Comparison of ENCODE assay signal across 8 cellular contexts in the genomic region with DNA sequence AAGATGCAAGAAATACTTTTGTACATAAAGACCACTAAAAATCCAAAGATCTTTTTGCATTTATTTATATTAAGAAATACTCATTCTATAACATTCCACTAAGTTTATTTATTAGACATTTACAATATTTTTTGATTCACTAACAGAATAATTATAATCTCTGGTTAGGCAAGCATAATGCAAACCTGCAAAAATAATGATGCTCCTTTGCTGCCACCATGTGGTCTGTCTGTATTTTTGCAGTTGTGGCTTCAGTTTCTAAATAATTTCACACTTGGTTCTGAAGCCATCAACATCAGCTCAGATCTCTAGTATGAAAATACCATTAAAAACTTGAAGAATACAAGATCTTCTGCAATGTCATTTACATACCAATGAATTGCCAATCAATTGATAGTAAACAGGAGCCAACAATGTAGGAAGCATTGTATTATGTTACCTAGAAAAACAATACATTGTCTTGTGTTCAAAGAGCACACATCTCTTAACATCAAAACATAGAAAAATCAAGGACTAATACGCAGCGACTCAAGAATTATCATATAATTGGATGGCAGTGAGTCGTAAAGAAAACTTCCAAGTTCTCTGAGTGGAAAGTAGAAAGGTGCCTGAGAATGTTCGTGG. TPM values are rescaled to one million over a fixed set of nuclear protein-coding genes. Genes with fewer than 3 reads are reported as not detected.
DNase-seq lines count a peak whose midpoint lies in the region; ATAC-seq, FAIRE-seq and TF ChIP-seq lines count a peak whose summit lies in the region.

No MANE protein-coding gene starts in this region.

- no peak overlapping the region for H3K4me3 ChIP-seq in BJ (ENCODE audit: low read depth, low read length)
- no peak overlapping the region for H3K4me3 ChIP-seq in prostate gland

- H3K36me3 ChIP-seq in BJ (ENCODE audit: control insufficient read depth, insufficient read depth, low read length) (no peaks in the 10 kb centered on the region), prostate gland (no peaks in the 10 kb centered on the region)

- POLR2A ChIA-PET in BJ (lab: Charles Lee) = interaction anchor here (0.6 kb wide), 1 partner anchor 888 kb away, joined by 3 read pairs; no protein-coding TSS in a partner anchor

- CTCF ChIA-PET in BJ (lab: Yijun Ruan, JAX) = interaction anchor here (0.6 to 2.4 kb wide), 16 partner anchors 15 to 1913 kb away, joined by 3 to 8 read pairs (median 4); a partner anchor contains a TSS
- CTCF ChIA-PET in activated CD8-positive, alpha-beta memory T cell treated with anti-CD3 and anti-CD28 coated beads, Interleukin-2, amount 10 ng/mL, durations not matched to agents 7 days and 5 days (lab: Charles Lee) = interaction anchor here (0.8 to 3.0 kb wide), 4 partner anchors 269 to 1831 kb away, joined by 3 to 15 read pairs (median 4); no protein-coding TSS in a partner anchor

- intact Hi-C loops in prostate gland (cut with DNase I) = loop anchor here (2.0 to 5.0 kb wide), 4 partner anchors 295 to 885 kb away; no protein-coding TSS in a partner anchor

- no peaks in the 10 kb centered on the region for H3K27me3 Mint-ChIP-seq in activated CD8-positive, alpha-beta memory T cell treated with anti-CD3 and anti-CD28 coated beads, Interleukin-2, amount 10 ng/mL, durations not matched to agents 7 days and 5 days

- TF ChIP-seq CTCF in BJ (IDR thresholded peaks at IDR 0.05; ENCODE audit: insufficient read depth, low read depth, low read length) = peak; percentile 58
- peak; percentile 39 to 77 (median 66) for TF ChIP-seq CTCF in prostate gland (IDR thresholded peaks at IDR 0.05)

- H3K9me3 ChIP-seq in prostate gland = no peaks in the 10 kb centered on the region

- ATAC-seq in GM18511 (IDR thresholded peaks at IDR 0.05; ENCODE audit: unreplicated experiment) (peak; percentile 89), HG03025 (IDR thresholded peaks at IDR 0.05; ENCODE audit: low FRiP score, unreplicated experiment) (peak; percentile 95)
- no peak for ATAC-seq in activated CD8-positive, alpha-beta memory T cell treated with anti-CD3 and anti-CD28 coated beads, Interleukin-2, amount 10 ng/mL, durations not matched to agents 7 days and 5 days

- FAIRE-seq in frontal cortex (lab: Jason Lieb, UNC) = peak; percentile 98

- no peaks in the 10 kb centered on the region for H3K4me1 ChIP-seq in prostate gland (replicated peaks)

- no peaks in the 10 kb centered on the region for H3K9me3 Mint-ChIP-seq in activated CD8-positive, alpha-beta memory T cell treated with anti-CD3 and anti-CD28 coated beads, Interleukin-2, amount 10 ng/mL, durations not matched to agents 7 days and 5 days (ENCODE audit: low read depth)

- DNase-seq in BJ (ENCODE audit: low read depth) (no peak), NCI-H460 (ENCODE audit: extremely low read depth, low read depth) (peak; percentile 56), frontal cortex (ENCODE audit: low spot score in 2 of 2) (peak; percentile 7 to 27), prostate gland (ENCODE audit: low spot score) (no peak), UCSD-AML1 (lab: John Stamatoyannopoulos, UW; ENCODE audit: unreplicated experiment) (no peak)
- DNase-seq in activated CD8-positive, alpha-beta memory T cell treated with anti-CD3 and anti-CD28 coated beads, Interleukin-2, amount 10 ng/mL, durations not matched to agents 7 days and 5 days = peak; percentile 45

- H3K36me3 Mint-ChIP-seq in activated CD8-positive, alpha-beta memory T cell treated with anti-CD3 and anti-CD28 coated beads, Interleukin-2, amount 10 ng/mL, durations not matched to agents 7 days and 5 days = no peaks in the 10 kb centered on the region

- H3K4me1 Mint-ChIP-seq in activated CD8-positive, alpha-beta memory T cell treated with anti-CD3 and anti-CD28 coated beads, Interleukin-2, amount 10 ng/mL, durations not matched to agents 7 days and 5 days = peaks cover 5% of the 10 kb centered on the region

- no peak overlapping the region for H3K27ac Mint-ChIP-seq in activated CD8-positive, alpha-beta memory T cell treated with anti-CD3 and anti-CD28 coated beads, Interleukin-2, amount 10 ng/mL, durations not matched to agents 7 days and 5 days

- 29% methylated on average over 4 of the region's 4 CpGs for WGBS in prostate gland

- H3K27ac ChIP-seq in prostate gland = no peak overlapping the region

- TF ChIP-seq POLR2A in prostate gland (IDR thresholded peaks at IDR 0.05) = no peak

- H3K4me3 Mint-ChIP-seq in activated CD8-positive, alpha-beta memory T cell treated with anti-CD3 and anti-CD28 coated beads, Interleukin-2, amount 10 ng/mL, durations not matched to agents 7 days and 5 days = no peak overlapping the region

- H3K27me3 ChIP-seq in BJ (ENCODE audit: control insufficient read depth, insufficient read depth, low read length) = no peaks in the 10 kb centered on the region
- no peaks in the 10 kb centered on the region for H3K27me3 ChIP-seq in prostate gland (replicated peaks; ENCODE audit: insufficient read depth)

RNA-seq across cellular contexts. Expression of a gene that starts 28.8 kb away (rescaled TPM):
- 30.7 and 50.9 TPM in 2 replicates for polyA plus RNA-seq in BJ (2011; rRNA removed)
- polyA minus RNA-seq in BJ (2011; rRNA and poly(A)+ RNA removed) = 14.2 and 40.2 TPM in 2 replicates
- 86.6 and 100 TPM in 2 replicates for total RNA-seq in NCI-H460 (2014; rRNA removed; shearing (Covaris generic))
- polyA plus RNA-seq in NCI-H460 (2014; cell fraction: nucleus; rRNA removed) = 88.5 and 124 TPM in 2 replicates
- 10 to 100 TPM; 41.1 to 55.5 TPM for total RNA-seq in activated CD8-positive, alpha-beta memory T cell treated with anti-CD3 and anti-CD28 coated beads, Interleukin-2, amount 10 ng/mL, durations not matched to agents 7 days and 5 days
- 64.4 TPM for total RNA-seq in frontal cortex
- 10 to 100 TPM; 15.3 to 30.7 TPM for total RNA-seq in prostate gland

Comparison
In these comparisons a context has a peak if more than half of its experiments do, and no peak if none do; other contexts are left out.
1. DNase-seq: peak in NCI-H460 (single experiment), activated CD8-positive, alpha-beta memory T cell treated with anti-CD3 and anti-CD28 coated beads, Interleukin-2, amount 10 ng/mL, durations not matched to agents 7 days and 5 days (single experiment) and frontal cortex (2 of 2); none in BJ (single experiment), prostate gland (single experiment) and UCSD-AML1 (single experiment).